In the genomic region with DNA sequence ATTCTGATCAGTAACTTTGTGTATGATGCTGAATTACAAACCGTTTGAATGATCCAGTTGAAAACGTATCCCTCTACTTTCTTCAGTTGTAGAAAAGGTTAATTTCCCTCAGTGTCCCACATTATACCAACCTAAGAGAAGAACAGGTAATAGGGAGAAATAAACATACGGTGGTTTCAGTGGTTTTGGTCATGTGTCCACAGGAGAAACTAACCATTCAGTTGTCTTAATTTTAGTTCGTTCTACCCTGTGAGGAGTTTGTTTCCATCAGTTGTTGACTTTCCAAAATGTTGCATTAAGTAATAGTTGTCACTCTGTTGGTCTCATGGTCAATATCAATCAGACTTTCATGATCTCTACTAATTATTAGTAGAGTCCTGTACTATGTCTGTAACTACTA, we compare ENCODE assay signal across 20 cellular contexts. TPM values are rescaled to one million over a fixed set of nuclear protein-coding genes. Genes with fewer than 3 reads are reported as not detected.
DNase-seq lines count a peak whose midpoint lies in the region; ATAC-seq, FAIRE-seq and TF ChIP-seq lines count a peak whose summit lies in the region.
"Had no signal": no experiment of that assay in that cellular context is flagged by ENCODE, and none has a peak within 500 bp of the region (broad histone marks: within the 10 kb centered on the region; RNA-seq: fewer than 3 reads in every experiment).

No MANE protein-coding gene starts in this region.

- peak overlapping the region; percentile 19 for H3K27ac Mint-ChIP-seq in CD8-positive, alpha-beta T cell
- H3K27ac Mint-ChIP-seq: HFFc6 had no signal

- no peak for TF ChIP-seq CTCF in CD8-positive, alpha-beta T cell (IDR thresholded peaks at IDR 0.05)
- TF ChIP-seq CTCF in KMS-11 (conservative IDR thresholded peaks at IDR 0.05; ENCODE audit: low read depth, low read length), result no peak
- TF ChIP-seq CTCF in GM12878 (IDR thresholded peaks at IDR 0.05 in 2 of 3, conservative IDR thresholded peaks at IDR 0.05 in 1 of 3; ENCODE audit: control insufficient read depth in 2 of 3, extremely low read depth in 1 of 3, insufficient read depth in 1 of 3, low read depth in 3 of 3, low read length in 3 of 3), result no peak
- TF ChIP-seq CTCF in neutrophil (IDR thresholded peaks at IDR 0.05), result no peak

- peaks cover 81% of the 10 kb centered on the region for H3K36me3 Mint-ChIP-seq in CD8-positive, alpha-beta T cell

- H3K79me2 ChIP-seq in KMS-11 (ENCODE audit: insufficient read depth, low read depth) (no peaks in the 10 kb centered on the region), GM12878 (ENCODE audit: control insufficient read depth, insufficient read depth, low read length) (no peaks in the 10 kb centered on the region)

- ATAC-seq in CD8-positive, alpha-beta T cell, result no peak
- ATAC-seq in GM12878 (peak; percentile 9), HG03565 (IDR thresholded peaks at IDR 0.05; ENCODE audit: unreplicated experiment) (no peak)
- ATAC-seq: HepG2 had no signal

- H4K20me1 ChIP-seq in KMS-11 (ENCODE audit: insufficient read depth), result no peaks in the 10 kb centered on the region
- no peaks in the 10 kb centered on the region for H4K20me1 ChIP-seq in GM12878 (ENCODE audit: control insufficient read depth, insufficient read depth)

- intact Hi-C loops in CD8-positive, alpha-beta T cell (cut with DNase I, micrococcal nuclease), result no loop called here
- intact Hi-C loops in GM12878 (cut with micrococcal nuclease; ENCODE audit: unreplicated experiment), result no loop called here

- no peak for DNase-seq in CD8-positive, alpha-beta T cell
- no peak for DNase-seq in GM12878 (ENCODE audit: low read depth, low spot score)
- DNase-seq in AML-193 (lab: John Stamatoyannopoulos, UW), result no peak
- no peak for DNase-seq in midbrain (lab: John Stamatoyannopoulos, UW)
- DNase-seq: BE2C, DND-41, HFFc6, NCI-H1092, NCI-H146, NCI-H510A treated with DMSO at 0.1 percent for 48 hours, NCI-H82, Right ventricle myocardium superior had no signal

- WGBS in GM12878 (ENCODE audit: insufficient coverage, insufficient replicate concordance, low lambda C conversion rate, missing lambda C conversion rate), result 42% methylated on average over 4 of the region's 4 CpGs

- no peaks in the 10 kb centered on the region for H3K9me3 ChIP-seq in CD8-positive, alpha-beta T cell (ENCODE audit: low read length)
- H3K9me3 ChIP-seq in GM12878 (replicated peaks; ENCODE audit: control insufficient read depth, insufficient read depth, low read length), result no peaks in the 10 kb centered on the region
- H3K9me3 ChIP-seq in neutrophil, result no peaks in the 10 kb centered on the region
- H3K9me3 ChIP-seq: BE2C had no signal

- peaks cover 12% of the 10 kb centered on the region for H3K36me3 ChIP-seq in CD8-positive, alpha-beta T cell (ENCODE audit: insufficient read depth, low read length)
- H3K36me3 ChIP-seq in KMS-11 (ENCODE audit: insufficient read depth), result no peaks in the 10 kb centered on the region
- H3K36me3 ChIP-seq in GM12878 (ENCODE audit: control insufficient read depth in 2 of 2, insufficient read depth in 2 of 2, low read length in 1 of 2), result peaks cover 17 to 39% of the 10 kb centered on the region in 2 experiments
- peaks cover 90% of the 10 kb centered on the region for H3K36me3 ChIP-seq in neutrophil

- H3K9me3 Mint-ChIP-seq in CD8-positive, alpha-beta T cell, result no peaks in the 10 kb centered on the region
- H3K9me3 Mint-ChIP-seq: HFFc6 had no signal

- no peak overlapping the region for H3K27ac ChIP-seq in CD8-positive, alpha-beta T cell (ENCODE audit: low read depth, low read length)
- H3K27ac ChIP-seq in KMS-11 (no peak overlapping the region), GM12878 (ENCODE audit: control insufficient read depth, insufficient read depth) (no peak overlapping the region), neutrophil (peak overlapping the region; percentile 1)
- H3K27ac ChIP-seq: SK-N-MC had no signal

- TF ChIP-seq RAD21 in GM12878 (IDR thresholded peaks at IDR 0.05; ENCODE audit: insufficient read depth, low read depth, low read length), result no peak

- peak; percentile 76 for FAIRE-seq in GM12878 (lab: Jason Lieb, UNC)
- FAIRE-seq: G401.6, H54, HepG2, RCC 7860 had no signal

- H3K4me1 Mint-ChIP-seq in CD8-positive, alpha-beta T cell (ENCODE audit: low read depth), result no peaks in the 10 kb centered on the region

- CTCF ChIA-PET in CD8-positive, alpha-beta T cell (lab: Charles Lee), result interaction anchor here (1.8 kb wide), 1 partner anchor 20 kb away, joined by 6 read pairs; no protein-coding TSS in a partner anchor
- CTCF ChIA-PET in GM12878 (lab: Yijun Ruan, JAX), result no interaction called here

- POLR2A ChIA-PET in CD8-positive, alpha-beta T cell (lab: Charles Lee), result interaction anchor here (1.2 kb wide), 1 partner anchor 12 kb away, joined by 3 read pairs; no protein-coding TSS in a partner anchor
- POLR2A ChIA-PET in GM12878 (lab: Charles Lee), result no interaction called here

- H3K9ac ChIP-seq in KMS-11 (no peak overlapping the region), GM12878 (ENCODE audit: control insufficient read depth, insufficient read depth, low read length) (no peak overlapping the region)

- SMC1A ChIA-PET in GM12878 (lab: Charles Lee; ENCODE audit: uncharacterized antibody, unreplicated experiment), result interaction anchor here (1.3 kb wide), 1 partner anchor 37 kb away, joined by 3 read pairs; no protein-coding TSS in a partner anchor

- TF ChIP-seq POLR2A in GM12878 (IDR thresholded peaks at IDR 0.05; ENCODE audit: low read depth, low read length), result no peak

- H2AFZ ChIP-seq in KMS-11 (ENCODE audit: low read depth) (no peak overlapping the region), GM12878 (ENCODE audit: control insufficient read depth, low read depth, low read length) (no peak overlapping the region)

- H3K4me2 ChIP-seq in KMS-11 (peak overlapping the region; percentile 41; the same call in 1 of the 2 replicates), GM12878 (ENCODE audit: control insufficient read depth, insufficient read depth) (no peak overlapping the region)

- RAD21 ChIA-PET in GM12878 (lab: Charles Lee; ENCODE audit: unreplicated experiment), result no interaction called here

- no peaks in the 10 kb centered on the region for H3K4me1 ChIP-seq in CD8-positive, alpha-beta T cell (ENCODE audit: insufficient read depth, low read length)
- H3K4me1 ChIP-seq in KMS-11 (ENCODE audit: low read depth, poor library complexity, severe bottlenecking) (peaks cover 37% of the 10 kb centered on the region), GM12878 (ENCODE audit: control insufficient read depth, insufficient read depth, low read length) (peaks cover 17% of the 10 kb centered on the region), neutrophil (ENCODE audit: control insufficient read depth in 1 of 2, insufficient read depth in 1 of 2, low read depth in 1 of 2, low read length in 1 of 2) (peaks cover 7 to 11% of the 10 kb centered on the region in 2 experiments)

- no peak overlapping the region for H3K4me3 Mint-ChIP-seq in CD8-positive, alpha-beta T cell
- H3K4me3 Mint-ChIP-seq: HFFc6 had no signal

- in situ Hi-C loops in GM12878 (cut with MboI), result no loop called here

- no peak for TF ChIP-seq EP300 in GM12878 (IDR thresholded peaks at IDR 0.05; ENCODE audit: borderline replicate concordance in 1 of 2, control insufficient read depth in 1 of 2, low read depth in 2 of 2, low read length in 2 of 2)

- no peak overlapping the region for H3K4me3 ChIP-seq in CD8-positive, alpha-beta T cell (ENCODE audit: low read depth, low read length)
- no peak overlapping the region for H3K4me3 ChIP-seq in KMS-11 (IDR thresholded peaks at IDR 0.05; ENCODE audit: insufficient read depth, low read depth, low read length)
- H3K4me3 ChIP-seq in GM12878, result no peak overlapping the region
- no peak overlapping the region for H3K4me3 ChIP-seq in neutrophil (ENCODE audit: low read depth in 1 of 2, low read length in 1 of 2)
- H3K4me3 ChIP-seq: SK-N-MC had no signal

- BruUV-seq in GM12878 (replicated peaks; lab: Mats Ljungman, UMichigan), result no TSS peak

- H3K27me3 Mint-ChIP-seq in CD8-positive, alpha-beta T cell (ENCODE audit: low read depth), result no peaks in the 10 kb centered on the region

- H3K27me3 ChIP-seq in CD8-positive, alpha-beta T cell (ENCODE audit: insufficient read depth, low read length), result no peaks in the 10 kb centered on the region
- no peaks in the 10 kb centered on the region for H3K27me3 ChIP-seq in KMS-11 (ENCODE audit: insufficient read depth, low read depth)
- no peaks in the 10 kb centered on the region for H3K27me3 ChIP-seq in GM12878 (replicated peaks in 1 of 2; ENCODE audit: control insufficient read depth in 2 of 2, insufficient read depth in 2 of 2, low read length in 1 of 2)
- H3K27me3 ChIP-seq in neutrophil, result no peaks in the 10 kb centered on the region
- H3K27me3 ChIP-seq: BE2C had no signal

RNA-seq across cellular contexts. Expression of a gene that starts 15.1 kb away (rescaled TPM):
- total RNA-seq in CD8-positive, alpha-beta T cell, result under 1 TPM; 0.68 to 1.00 TPM
- total RNA-seq in GM12878 (2013; cell fraction: nucleolus; rRNA removed), result 21.2 and 21.8 TPM in 2 replicates
- total RNA-seq in GM12878 (2014; rRNA removed) (5.5 TPM in 2 replicates), GM12878 (2014; rRNA removed; fragmentation: Illumina TruSeq; extraction: Trizol) (10.3 and 10.4 TPM in 2 replicates), GM12878 (2021) (4.0 and 4.8 TPM in 2 replicates)
- polyA plus RNA-seq in GM12878 (2011; ENCODE audit: low read depth), result 3.4 TPM
- polyA plus RNA-seq in GM12878 (2011; rRNA removed) (5.2 and 9.0 TPM in 2 replicates), GM12878 (2014; fragmentation: Illumina TruSeq; extraction: Trizol) (15.9 and 18.1 TPM in 2 replicates), GM12878 (2014; fragmentation: Nextera tagmentation; extraction: Ambion mirVana) (1 to 10 TPM; 1.7 to 4.0 TPM), GM12878 (2014; rRNA removed) (11.5 and 12.2 TPM in 2 replicates), GM12878 (2016; fragmentation: Nextera tagmentation; extraction: Ambion mirVana) (1 to 10 TPM; 3.6 to 4.9 TPM)
- polyA plus RNA-seq in GM12878 (2011; cell fraction: cytosol; rRNA removed), result 0.66 and 1.0 TPM in 2 replicates
- 8.3 and 14.5 TPM in 2 replicates for polyA plus RNA-seq in GM12878 (2011; cell fraction: nucleus; rRNA removed)
- polyA plus RNA-seq in GM12878 (2012), result 2.9 and 6.9 TPM in 2 replicates
- polyA minus RNA-seq in GM12878 (2011; rRNA and poly(A)+ RNA removed), result 0.98 and 1.6 TPM in 2 replicates
- polyA minus RNA-seq in GM12878 (2011; cell fraction: cytosol; rRNA and poly(A)+ RNA removed), result not detected in 2 replicates
- 1.5 and 5.4 TPM in 2 replicates for polyA minus RNA-seq in GM12878 (2011; cell fraction: nucleus; rRNA and poly(A)+ RNA removed)

RNA-seq across cellular contexts. Expression of a gene that starts 39.5 kb away (rescaled TPM):
- total RNA-seq in CD8-positive, alpha-beta T cell, result 1 to 10 TPM; 7.6 to 7.9 TPM
- total RNA-seq in GM12878 (2013; cell fraction: nucleolus; rRNA removed), result 93.0 and 108 TPM in 2 replicates
- total RNA-seq in GM12878 (2014; rRNA removed), result 31.1 and 37.1 TPM in 2 replicates
- 27.3 and 29.4 TPM in 2 replicates for total RNA-seq in GM12878 (2014; rRNA removed; fragmentation: Illumina TruSeq; extraction: Trizol)
- 63.5 and 63.7 TPM in 2 replicates for total RNA-seq in GM12878 (2021)
- polyA plus RNA-seq in GM12878 (2011; ENCODE audit: low read depth), result 17.2 TPM
- polyA plus RNA-seq in GM12878 (2011; rRNA removed), result 21.0 and 53.8 TPM in 2 replicates
- 68.3 and 86.8 TPM in 2 replicates for polyA plus RNA-seq in GM12878 (2011; cell fraction: cytosol; rRNA removed)
- 59.7 and 73.1 TPM in 2 replicates for polyA plus RNA-seq in GM12878 (2011; cell fraction: nucleus; rRNA removed)
- polyA plus RNA-seq in GM12878 (2012), result 30.2 and 31.2 TPM in 2 replicates
- polyA plus RNA-seq in GM12878 (2014; fragmentation: Illumina TruSeq; extraction: Trizol), result 40.5 and 52.1 TPM in 2 replicates
- 1 to 10 TPM in 1 of 2 experiments, under 1 TPM in 1; 0.74 to 1.4 TPM for polyA plus RNA-seq in GM12878 (2014; fragmentation: Nextera tagmentation; extraction: Ambion mirVana)
- 69.0 and 72.0 TPM in 2 replicates for polyA plus RNA-seq in GM12878 (2014; rRNA removed)
- 10 to 100 TPM; 16.3 to 19.6 TPM for polyA plus RNA-seq in GM12878 (2016; fragmentation: Nextera tagmentation; extraction: Ambion mirVana)
- polyA minus RNA-seq in GM12878 (2011; rRNA and poly(A)+ RNA removed), result 127 and 131 TPM in 2 replicates
- 34.1 and 34.6 TPM in 2 replicates for polyA minus RNA-seq in GM12878 (2011; cell fraction: cytosol; rRNA and poly(A)+ RNA removed)
- 28.4 and 72.4 TPM in 2 replicates for polyA minus RNA-seq in GM12878 (2011; cell fraction: nucleus; rRNA and poly(A)+ RNA removed)
